In the genomic region with DNA sequence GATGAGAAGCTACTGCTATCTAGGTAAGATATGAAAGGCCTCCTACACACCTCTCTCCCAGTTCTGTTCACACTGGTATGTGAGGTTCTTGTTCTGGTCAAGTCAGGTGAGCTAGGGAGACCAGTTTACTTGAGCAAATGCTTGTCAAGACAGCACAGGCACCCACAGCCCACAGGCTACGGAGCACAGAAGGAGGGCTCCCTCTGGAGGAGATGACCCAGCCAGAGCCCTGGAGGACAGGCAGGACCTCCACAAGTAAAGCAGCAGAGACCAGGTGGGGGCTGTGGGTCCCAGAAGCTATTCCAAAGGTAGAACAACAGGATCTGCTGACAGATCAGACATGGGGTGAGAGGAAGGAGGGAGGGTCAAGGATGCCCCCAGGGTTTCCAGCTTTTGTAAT, we compare ENCODE assay signal across 10 cellular contexts. TPM values are rescaled to one million over a fixed set of nuclear protein-coding genes. Genes with fewer than 3 reads are reported as not detected.
DNase-seq lines count a peak whose midpoint lies in the region; ATAC-seq and TF ChIP-seq lines count a peak whose summit lies in the region.
"Had no signal": no experiment of that assay in that cellular context is flagged by ENCODE, and none has a peak within 500 bp of the region (broad histone marks: within the 10 kb centered on the region; RNA-seq: fewer than 3 reads in every experiment).

No MANE protein-coding gene starts in this region.

- ATAC-seq in DND-41 (ENCODE audit: insufficient read depth, low read depth) = no peak
- ATAC-seq in lower lobe of right lung = peak; percentile 16 to 39
- no peak for ATAC-seq in HG02884 (IDR thresholded peaks at IDR 0.05; ENCODE audit: unreplicated experiment)

- H3K79me2 ChIP-seq in DND-41 (ENCODE audit: insufficient read depth, low read length) = no peaks in the 10 kb centered on the region

- H3K27ac ChIP-seq in DND-41 (ENCODE audit: low read length) (no peak overlapping the region), lower lobe of right lung (peak overlapping the region; percentile 83)
- H3K27ac ChIP-seq: SJCRH30 had no signal

- no peak overlapping the region for H3K9ac ChIP-seq in DND-41 (ENCODE audit: low read depth, low read length)

- H3K9me3 ChIP-seq in DND-41 (ENCODE audit: insufficient read depth, low read length, severe bottlenecking) = no peaks in the 10 kb centered on the region
- no peaks in the 10 kb centered on the region for H3K9me3 ChIP-seq in lower lobe of right lung
- H3K9me3 ChIP-seq: pancreas, SJCRH30 had no signal

- DNase-seq in DND-41 (no peak), LoVo (ENCODE audit: low spot score) (peak; percentile 14), astrocyte of the spinal cord (ENCODE audit: low read depth, low spot score) (no peak), lower lobe of right lung (no peak), GDM1 (lab: John Stamatoyannopoulos, UW) (no peak), retina (no peak)
- DNase-seq in activated naive CD4-positive, alpha-beta T cell treated with Interleukin-2 at 50 U/mL for 16 hours = no peak
- DNase-seq: pancreas, SJCRH30 had no signal

- intact Hi-C loops in lower lobe of right lung (cut with DNase I) = no loop called here

- no peaks in the 10 kb centered on the region for H3K4me1 ChIP-seq in DND-41 (ENCODE audit: insufficient read depth, low read length)
- H3K4me1 ChIP-seq in lower lobe of right lung = peaks cover 24% of the 10 kb centered on the region
- H3K4me1 ChIP-seq: pancreas had no signal

- H4K20me1 ChIP-seq in DND-41 (ENCODE audit: insufficient read depth, low read length) = no peaks in the 10 kb centered on the region

- no peak overlapping the region for H3K4me2 ChIP-seq in DND-41 (ENCODE audit: insufficient read depth, low read length)

- H2AFZ ChIP-seq in DND-41 (ENCODE audit: low read depth, low read length) = no peak overlapping the region

- no peak overlapping the region for H3K4me3 ChIP-seq in DND-41 (ENCODE audit: low read depth in 1 of 2, low read length in 2 of 2)
- H3K4me3 ChIP-seq in astrocyte of the spinal cord (ENCODE audit: low read depth, low read length) = no peak overlapping the region
- H3K4me3 ChIP-seq in lower lobe of right lung = no peak overlapping the region
- H3K4me3 ChIP-seq: SJCRH30 had no signal

- in situ Hi-C loops in astrocyte of the spinal cord (cut with HindIII; ENCODE audit: low sequenced_read_pairs) = no loop called here

- TF ChIP-seq CTCF in DND-41 (IDR thresholded peaks at IDR 0.05; ENCODE audit: borderline replicate concordance, extremely low read depth, low read length, poor library complexity, severe bottlenecking) = peak; percentile 12
- TF ChIP-seq CTCF in astrocyte of the spinal cord (IDR thresholded peaks at IDR 0.05; ENCODE audit: low read depth, low read length) = peak; percentile 43
- no peak for TF ChIP-seq CTCF in lower lobe of right lung (IDR thresholded peaks at IDR 0.05)

- H3K27me3 ChIP-seq in DND-41 (ENCODE audit: insufficient read depth, low read length, poor library complexity) (no peaks in the 10 kb centered on the region), lower lobe of right lung (ENCODE audit: low read depth) (no peaks in the 10 kb centered on the region)
- H3K27me3 ChIP-seq: pancreas, SJCRH30 had no signal

- H3K36me3 ChIP-seq in DND-41 (ENCODE audit: insufficient read depth, low read length) (no peaks in the 10 kb centered on the region), lower lobe of right lung (peaks cover 42% of the 10 kb centered on the region)
- H3K36me3 ChIP-seq: pancreas, SJCRH30 had no signal

RNA-seq across cellular contexts. Expression of gene MMP24OS, which starts 13.2 kb away (rescaled TPM):
- 78.7 TPM for total RNA-seq in lower lobe of right lung

RNA-seq across cellular contexts. Expression of gene EIF6, which starts 19.8 kb away (rescaled TPM):
- 72.6 TPM for total RNA-seq in lower lobe of right lung

RNA-seq across cellular contexts. Expression of gene FAM83C, which starts 27.5 kb away (rescaled TPM):
- not detected for total RNA-seq in lower lobe of right lung
- total RNA-seq: pancreas, SJCRH30 had no signal

RNA-seq across cellular contexts. Expression of gene MMP24, which starts 38.3 kb away (rescaled TPM):
- 5.3 TPM for total RNA-seq in lower lobe of right lung
- total RNA-seq: SJCRH30 had no signal

Comparison
In these comparisons a context has a peak if more than half of its experiments do, and no peak if none do; other contexts are left out.
1. ATAC-seq: peak in lower lobe of right lung (2 of 2); none in DND-41 (single experiment) and HG02884 (single experiment).